Comparison of ENCODE assay signal across 8 cellular contexts in genomic region chr21:14864211-14865021, GRCh38.
DNase-seq lines count a peak whose midpoint lies in the region; ATAC-seq and TF ChIP-seq lines count a peak whose summit lies in the region.

No MANE protein-coding gene starts in this region.

- DNase-seq in CMK (ENCODE audit: low read depth) (peak; percentile 32), Peyer's patch (peak; percentile 47 to 91 (median 85)), body of pancreas (peak; percentile 72 to 81 (median 77)), iPS-NIHi7 (ENCODE audit: extremely low spot score) (peak; percentile 80), spleen (peak; percentile 79)

- intact Hi-C loops in body of pancreas (cut with DNase I) (loop anchor here (10.0 kb wide), 2 partner anchors 620 to 720 kb away; no protein-coding TSS in a partner anchor), spleen (cut with DNase I; ENCODE audit: low total_unique reads) (loop anchor here (5.0 kb wide), 1 partner anchor 618 kb away; no protein-coding TSS in a partner anchor)

- TF ChIP-seq CTCF in Peyer's patch (IDR thresholded peaks at IDR 0.05), result peak in 5 of 6 experiments; percentile 5 to 74 (median 55)
- TF ChIP-seq CTCF in body of pancreas (IDR thresholded peaks at IDR 0.05), result peak; percentile 21 to 68 (median 57)
- peak; percentile 5 to 70 (median 54) for TF ChIP-seq CTCF in spleen (IDR thresholded peaks at IDR 0.05 in 8 of 11, conservative IDR thresholded peaks at IDR 0.05 in 3 of 11)

- 1 to 20% methylated on average over 9 of the region's 9 CpGs for WGBS in body of pancreas, 2 donors
- WGBS in spleen, 5 donors, result 40 to 54% (median 43%) methylated on average over 9 of the region's 9 CpGs

- H3K4me1 ChIP-seq in Peyer's patch (peaks cover 0 to 28% (median 0%) of the 10 kb centered on the region in 4 donors), body of pancreas (peaks cover 8% of the 10 kb centered on the region), spleen (peaks cover 3 to 64% (median 38%) of the 10 kb centered on the region in 6 donors)

- H3K36me3 ChIP-seq in Peyer's patch (no peaks in the 10 kb centered on the region), body of pancreas (replicated peaks in 1 of 2; ENCODE audit: insufficient read depth in 1 of 2, low read depth in 2 of 2) (no peaks in the 10 kb centered on the region), spleen (no peaks in the 10 kb centered on the region)

- ATAC-seq in GM19324 (IDR thresholded peaks at IDR 0.05; ENCODE audit: low FRiP score, unreplicated experiment), result peak; percentile 55
- ATAC-seq in HG03469 (IDR thresholded peaks at IDR 0.05; ENCODE audit: unreplicated experiment), result peak; percentile 62
- peak; percentile 90 for ATAC-seq in body of pancreas
- ATAC-seq in GM21528 (IDR thresholded peaks at IDR 0.05; ENCODE audit: low FRiP score, unreplicated experiment), result no peak

- H3K27ac ChIP-seq in Peyer's patch (peak overlapping the region in 3 of 4 donors; percentile 3 to 78 (median 62)), body of pancreas (peak overlapping the region in 2 of 4 donors; percentile 9 to 47), spleen (peak overlapping the region in 1 of 8 donors; percentile 14)

- TF ChIP-seq POLR2A in Peyer's patch (IDR thresholded peaks at IDR 0.05) (peak in 1 of 2 donors; percentile 28), body of pancreas (IDR thresholded peaks at IDR 0.05) (no peak), spleen (IDR thresholded peaks at IDR 0.05) (no peak)

- no peak overlapping the region for H3K4me3 ChIP-seq in Peyer's patch
- no peak overlapping the region for H3K4me3 ChIP-seq in body of pancreas
- H3K4me3 ChIP-seq in spleen, result no peak overlapping the region

- H3K27me3 ChIP-seq in Peyer's patch (no peaks in the 10 kb centered on the region), body of pancreas (no peaks in the 10 kb centered on the region), spleen (replicated peaks in 1 of 7) (no peaks in the 10 kb centered on the region)

- H3K9me3 ChIP-seq in Peyer's patch (no peaks in the 10 kb centered on the region), body of pancreas (no peaks in the 10 kb centered on the region), spleen (no peaks in the 10 kb centered on the region)

Comparison
In these comparisons a context has a peak if more than half of its experiments do, and no peak if none do; other contexts are left out.
1. DNase-seq: peak in every context shown above with its lines; median percentile 85 in Peyer's patch; 80 in iPS-NIHi7; 79 in spleen; 77 in body of pancreas; 32 in CMK.